Comparison of ENCODE assay signal across 14 cellular contexts in the genomic region with DNA sequence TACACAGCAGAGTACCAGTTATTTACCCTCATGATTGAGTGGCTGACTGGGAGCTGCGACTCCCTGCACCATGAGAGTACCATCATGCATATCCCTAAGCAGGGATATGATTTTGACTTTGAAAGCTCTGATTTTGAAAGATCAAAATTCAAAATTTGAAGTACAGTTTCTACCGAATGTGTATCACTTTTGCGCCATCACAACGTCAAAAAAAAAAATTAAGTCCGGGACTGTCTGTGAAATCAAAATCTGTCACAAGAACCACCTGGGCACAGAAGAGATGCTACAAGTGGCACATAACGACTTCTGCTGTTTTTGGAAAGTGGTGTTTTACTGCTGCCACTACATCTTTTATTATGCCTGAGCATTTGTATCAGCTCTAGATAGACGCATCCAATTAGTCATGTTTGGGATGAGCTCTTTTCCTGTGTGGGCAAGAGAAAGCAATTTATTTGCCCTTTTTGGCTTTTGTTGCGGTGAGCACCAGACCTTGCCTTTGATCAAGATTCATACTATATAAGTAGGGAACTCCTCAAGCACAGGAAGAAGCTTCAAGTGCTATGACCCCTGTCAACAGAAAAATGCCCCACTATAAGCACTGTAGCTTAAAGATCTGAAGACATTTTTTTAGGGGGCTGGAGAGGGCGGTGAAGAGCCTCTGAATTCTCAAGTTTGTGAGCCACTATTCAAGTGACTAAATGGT. TPM values are rescaled to one million over a fixed set of nuclear protein-coding genes. Genes with fewer than 3 reads are reported as not detected.
DNase-seq lines count a peak whose midpoint lies in the region; ATAC-seq and TF ChIP-seq lines count a peak whose summit lies in the region.
"Had no signal": no experiment of that assay in that cellular context is flagged by ENCODE, and none has a peak within 500 bp of the region (broad histone marks: within the 10 kb centered on the region; RNA-seq: fewer than 3 reads in every experiment).

No MANE protein-coding gene starts in this region.

- H3K18ac ChIP-seq in mesenchymal stem cell (ENCODE audit: low read depth in 1 of 2, low read length in 2 of 2) = no peak overlapping the region

- no peak overlapping the region for H3K4ac ChIP-seq in mesenchymal stem cell (ENCODE audit: low read depth in 1 of 2, low read length in 2 of 2)

- no peak overlapping the region for H2BK5ac ChIP-seq in mesenchymal stem cell (ENCODE audit: low read depth, low read length, poor library complexity, severe bottlenecking)

- H3K27ac ChIP-seq in DND-41 (ENCODE audit: low read length) (no peak overlapping the region), OCI-LY3 (ENCODE audit: low read length) (no peak overlapping the region), dorsolateral prefrontal cortex (no peak overlapping the region), mesenchymal stem cell (ENCODE audit: low read length, poor library complexity, severe bottlenecking) (no peak overlapping the region)
- H3K27ac ChIP-seq in effector memory CD4-positive, alpha-beta T cell (ENCODE audit: insufficient read depth, low read length, poor library complexity, severe bottlenecking) = no peak overlapping the region
- H3K27ac ChIP-seq: A549, colonic mucosa had no signal

- H3K4me1 ChIP-seq in DND-41 (ENCODE audit: insufficient read depth, low read length) = peaks cover 12% of the 10 kb centered on the region; the same call in 1 of the 2 replicates
- peaks cover 70% of the 10 kb centered on the region for H3K4me1 ChIP-seq in OCI-LY3 (ENCODE audit: low read length)
- H3K4me1 ChIP-seq in mesenchymal stem cell (ENCODE audit: control insufficient read depth, insufficient read depth, low read depth, low read length) = no peaks in the 10 kb centered on the region
- H3K4me1 ChIP-seq in effector memory CD4-positive, alpha-beta T cell (ENCODE audit: control insufficient read depth, insufficient read depth, low read length, poor library complexity, severe bottlenecking) = peaks cover 14% of the 10 kb centered on the region
- H3K4me1 ChIP-seq: colonic mucosa had no signal

- H3K27me3 ChIP-seq in DND-41 (ENCODE audit: insufficient read depth, low read length, poor library complexity) (no peaks in the 10 kb centered on the region), OCI-LY3 (ENCODE audit: low read depth, low read length) (no peaks in the 10 kb centered on the region), dorsolateral prefrontal cortex (no peaks in the 10 kb centered on the region), mesenchymal stem cell (ENCODE audit: control insufficient read depth in 1 of 2, insufficient read depth in 1 of 2, low read length in 2 of 2) (no peaks in the 10 kb centered on the region)
- H3K27me3 ChIP-seq in effector memory CD4-positive, alpha-beta T cell (replicated peaks; ENCODE audit: control insufficient read depth, insufficient read depth, low read length, poor library complexity, severe bottlenecking) = no peaks in the 10 kb centered on the region
- H3K27me3 ChIP-seq: colonic mucosa had no signal

- H4K8ac ChIP-seq in mesenchymal stem cell (ENCODE audit: low read length) = no peak overlapping the region

- H3K4me3 ChIP-seq in DND-41 (ENCODE audit: low read depth in 1 of 2, low read length in 2 of 2) (no peak overlapping the region), OCI-LY3 (ENCODE audit: low read length) (no peak overlapping the region), dorsolateral prefrontal cortex (no peak overlapping the region), mesenchymal stem cell (ENCODE audit: insufficient read depth in 1 of 2, low read depth in 1 of 2, low read length in 2 of 2) (no peak overlapping the region)
- no peak overlapping the region for H3K4me3 ChIP-seq in effector memory CD4-positive, alpha-beta T cell (ENCODE audit: insufficient read depth, low read depth, low read length, poor library complexity, severe bottlenecking)
- H3K4me3 ChIP-seq: A549, colonic mucosa had no signal

- no peak overlapping the region for H3K14ac ChIP-seq in mesenchymal stem cell (ENCODE audit: low read length in 2 of 2)

- no peaks in the 10 kb centered on the region for H3K9me3 Mint-ChIP-seq in naive B cell

- H3K23ac ChIP-seq in mesenchymal stem cell (ENCODE audit: low read length in 2 of 2) = no peak overlapping the region

- H3K9me3 ChIP-seq in DND-41 (ENCODE audit: insufficient read depth, low read length, severe bottlenecking) = no peaks in the 10 kb centered on the region
- no peaks in the 10 kb centered on the region for H3K9me3 ChIP-seq in OCI-LY3 (ENCODE audit: insufficient read depth, low read length)
- no peaks in the 10 kb centered on the region for H3K9me3 ChIP-seq in mesenchymal stem cell (ENCODE audit: control insufficient read depth, low read length)
- no peaks in the 10 kb centered on the region for H3K9me3 ChIP-seq in effector memory CD4-positive, alpha-beta T cell (ENCODE audit: control insufficient read depth, low read length)
- H3K9me3 ChIP-seq: A549, colonic mucosa had no signal

- H3K79me2 ChIP-seq in DND-41 (ENCODE audit: insufficient read depth, low read length) (peaks cover 98% of the 10 kb centered on the region), OCI-LY3 (ENCODE audit: low read length) (peaks cover 93% of the 10 kb centered on the region)

- no peak overlapping the region for H2BK120ac ChIP-seq in mesenchymal stem cell (ENCODE audit: low read depth, low read length)

- peak overlapping the region; percentile 60 to 95 (median 79) for H3K27ac Mint-ChIP-seq in naive B cell

- H3K4me1 Mint-ChIP-seq in naive B cell = peaks cover 67 to 84% (median 78%) of the 10 kb centered on the region in 3 donors

- H3K36me3 ChIP-seq in DND-41 (ENCODE audit: insufficient read depth, low read length) (peaks cover 23% of the 10 kb centered on the region), OCI-LY3 (replicated peaks; ENCODE audit: low read depth, low read length) (peaks cover 30% of the 10 kb centered on the region), mesenchymal stem cell (ENCODE audit: control insufficient read depth in 1 of 2, insufficient read depth in 2 of 2, low read depth in 1 of 2, low read length in 2 of 2) (peaks cover 0 to 27% of the 10 kb centered on the region in 2 experiments)
- no peaks in the 10 kb centered on the region for H3K36me3 ChIP-seq in effector memory CD4-positive, alpha-beta T cell (ENCODE audit: control insufficient read depth, insufficient read depth, low read length)
- H3K36me3 ChIP-seq: colonic mucosa had no signal

- intact Hi-C loops in dorsolateral prefrontal cortex (cut with DNase I) = no loop called here

- H3K9ac ChIP-seq in DND-41 (ENCODE audit: low read depth, low read length) = no peak overlapping the region
- no peak overlapping the region for H3K9ac ChIP-seq in OCI-LY3 (ENCODE audit: low read length)
- H3K9ac ChIP-seq in mesenchymal stem cell (ENCODE audit: low read length) = no peak overlapping the region

- peaks cover 1% of the 10 kb centered on the region for H3K79me1 ChIP-seq in mesenchymal stem cell (replicated peaks; ENCODE audit: low read length, poor library complexity, severe bottlenecking)

- WGBS in mesenchymal stem cell = 88% methylated on average over 7 of the region's 9 CpGs

- no peaks in the 10 kb centered on the region for H3K27me3 Mint-ChIP-seq in naive B cell

- TF ChIP-seq CTCF in DND-41 (IDR thresholded peaks at IDR 0.05; ENCODE audit: borderline replicate concordance, extremely low read depth, low read length, poor library complexity, severe bottlenecking) (no peak), OCI-LY3 (IDR thresholded peaks at IDR 0.05; ENCODE audit: low read depth, low read length) (no peak), dorsolateral prefrontal cortex (IDR thresholded peaks at IDR 0.05 in 54 of 56, conservative IDR thresholded peaks at IDR 0.05 in 2 of 56; ENCODE audit: low read depth in 1 of 56, partially characterized antibody in 56 of 56) (no peak)

- no peak overlapping the region for H2AFZ ChIP-seq in DND-41 (ENCODE audit: low read depth, low read length)
- H2AFZ ChIP-seq in OCI-LY3 (ENCODE audit: low read depth, low read length) = no peak overlapping the region
- H2AFZ ChIP-seq in mesenchymal stem cell (ENCODE audit: low read depth, low read length) = no peak overlapping the region

- no peak overlapping the region for H2BK12ac ChIP-seq in mesenchymal stem cell (ENCODE audit: low read length in 2 of 2)

- peaks cover 52% of the 10 kb centered on the region for H4K20me1 ChIP-seq in DND-41 (ENCODE audit: insufficient read depth, low read length)
- H4K20me1 ChIP-seq in OCI-LY3 (ENCODE audit: insufficient read depth, low read length) = peaks cover 87% of the 10 kb centered on the region

- H3K4me2 ChIP-seq in DND-41 (ENCODE audit: insufficient read depth, low read length) (no peak overlapping the region), OCI-LY3 (ENCODE audit: low read length) (peak overlapping the region; percentile 28), mesenchymal stem cell (ENCODE audit: low read length, poor library complexity, severe bottlenecking) (no peak overlapping the region)
- H3K4me2 ChIP-seq: A549 had no signal

- ATAC-seq in DND-41 (ENCODE audit: insufficient read depth, low read depth) = peak; percentile 64
- peak; percentile 17 to 29 for ATAC-seq in naive B cell (ENCODE audit: low read depth in 2 of 2)
- ATAC-seq: A549, Right ventricle myocardium inferior had no signal

- peaks cover 8 to 22% of the 10 kb centered on the region in 2 donors for H3K36me3 Mint-ChIP-seq in naive B cell

- peak overlapping the region; percentile 65 to 87 (median 70) for H3K4me3 Mint-ChIP-seq in naive B cell

- H4K91ac ChIP-seq in mesenchymal stem cell (ENCODE audit: low read length) = no peak overlapping the region

- H2BK15ac ChIP-seq in mesenchymal stem cell (ENCODE audit: low read depth, poor library complexity, severe bottlenecking) = no peak overlapping the region

- DNase-seq in NCI-H748 (lab: John Stamatoyannopoulos, UW; ENCODE audit: unreplicated experiment) (peak; percentile 7), NCI-H748 treated with DMSO at 0.1 percent for 48 hours (lab: John Stamatoyannopoulos, UW) (no peak), DND-41 (no peak), naive B cell (no peak), dorsolateral prefrontal cortex (no peak), mesenchymal stem cell (no peak)
- DNase-seq in effector memory CD4-positive, alpha-beta T cell = no peak
- DNase-seq: colonic mucosa; mesendoderm; occipital lobe; stimulated activated CD4-positive, alpha-beta T cell treated with anti-CD3 and anti-CD28 coated beads, Interleukin-4, amount 100 ng/mL, for 1 hour had no signal

- H2AK5ac ChIP-seq in mesenchymal stem cell (ENCODE audit: low read length, severe bottlenecking) = no peak overlapping the region

RNA-seq across cellular contexts. Expression of a gene that starts 10.7 kb away (rescaled TPM):
- polyA plus RNA-seq in naive B cell (ENCODE audit: low read depth in 6 of 6) = 100 to 1,000 TPM; 203 to 341 (median 281) TPM
- 100 to 1,000 TPM in 115 of 120 experiments, 10 to 100 TPM in 5; 80.0 to 205 (median 144) TPM for total RNA-seq in dorsolateral prefrontal cortex
- polyA plus RNA-seq in mesenchymal stem cell (2013, experiment 1 of 2) = 156 TPM
- 152 TPM for polyA plus RNA-seq in mesenchymal stem cell (2013, experiment 2 of 2)
